19 cellular contexts compared by ENCODE assay signal in the genomic region with DNA sequence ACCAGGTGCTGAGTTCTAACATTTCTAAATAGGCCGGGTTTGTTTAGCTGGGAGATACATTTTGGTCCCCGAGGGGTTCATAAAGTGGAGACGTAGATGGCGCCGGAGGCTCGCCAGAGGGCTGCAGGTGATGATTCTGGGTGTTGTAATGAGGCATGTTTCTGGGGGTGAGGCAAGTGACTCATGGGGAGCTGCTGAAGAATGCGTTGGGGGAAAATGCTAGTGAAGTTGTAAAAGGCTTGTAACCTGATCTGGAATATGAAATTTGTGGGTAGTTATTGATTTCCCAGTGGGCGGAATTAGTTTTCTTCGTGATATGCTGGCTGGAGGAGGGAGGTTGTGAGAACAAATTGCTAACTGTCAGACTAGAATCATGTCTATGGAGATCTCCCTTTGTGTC.
DNase-seq lines count a peak whose midpoint lies in the region; ATAC-seq and TF ChIP-seq lines count a peak whose summit lies in the region.
"Had no signal": no experiment of that assay in that cellular context is flagged by ENCODE, and none has a peak within 500 bp of the region (broad histone marks: within the 10 kb centered on the region; RNA-seq: fewer than 3 reads in every experiment).

No MANE protein-coding gene starts in this region.

- no peak overlapping the region for H3K4me3 ChIP-seq in stomach
- H3K4me3 ChIP-seq in lower lobe of right lung: no peak overlapping the region
- H3K4me3 ChIP-seq: esophagus squamous epithelium, SJCRH30 had no signal

- no peak for TF ChIP-seq EP300 in stomach (IDR thresholded peaks at IDR 0.05)

- no peaks in the 10 kb centered on the region for H3K9me3 ChIP-seq in stomach
- no peaks in the 10 kb centered on the region for H3K9me3 ChIP-seq in lower lobe of right lung
- H3K9me3 ChIP-seq: esophagus squamous epithelium, neutrophil, SJCRH30 had no signal

- TF ChIP-seq CTCF in RWPE1 (conservative IDR thresholded peaks at IDR 0.05; ENCODE audit: low read depth): no peak
- no peak for TF ChIP-seq CTCF in stomach (IDR thresholded peaks at IDR 0.05)
- TF ChIP-seq CTCF in lower lobe of right lung (IDR thresholded peaks at IDR 0.05): no peak

- TF ChIP-seq POLR2A in stomach (IDR thresholded peaks at IDR 0.05): no peak

- CTCF ChIA-PET in RWPE1 (lab: Yijun Ruan, JAX): interaction anchor here (0.6 to 1.5 kb wide), 2 partner anchors 185 to 268 kb away, joined by 3 to 4 read pairs; partner anchors contain the start of gene INSYN2B

- intact Hi-C loops in head of caudate nucleus (cut with DNase I) (no loop called here), stomach (cut with DNase I; ENCODE audit: low total_unique reads) (no loop called here), lower lobe of right lung (cut with DNase I) (no loop called here)

- POLR2A ChIA-PET in RWPE1 (lab: Yijun Ruan, JAX; ENCODE audit: low non-redundant PET): no interaction called here

- WGBS in stomach, 5 donors: 80 to 86% (median 84%) methylated on average over 9 of the region's 9 CpGs

- no peaks in the 10 kb centered on the region for H3K4me1 ChIP-seq in stomach
- H3K4me1 ChIP-seq in lower lobe of right lung: no peaks in the 10 kb centered on the region
- H3K4me1 ChIP-seq: esophagus squamous epithelium, SJCRH30 had no signal

- H3K36me3 ChIP-seq in stomach (no peaks in the 10 kb centered on the region), lower lobe of right lung (peaks cover 6% of the 10 kb centered on the region)
- H3K36me3 ChIP-seq: esophagus squamous epithelium, SJCRH30 had no signal

- H3K27ac ChIP-seq in RWPE1: no peak overlapping the region
- H3K27ac ChIP-seq in stomach: no peak overlapping the region
- no peak overlapping the region for H3K27ac ChIP-seq in lower lobe of right lung
- H3K27ac ChIP-seq: esophagus squamous epithelium, SJCRH30 had no signal

- DNase-seq in A172 (ENCODE audit: low spot score): peak; percentile 49
- peak; percentile 48 for DNase-seq in ELR (ENCODE audit: low read depth)
- DNase-seq in RWPE1 (ENCODE audit: low spot score): peak; percentile 44
- peak in 39 of 42 donors; percentile 19 to 85 (median 56) for DNase-seq in head of caudate nucleus
- DNase-seq in stomach: no peak
- DNase-seq in lower lobe of right lung: no peak
- DNase-seq: activated B cell treated with CpG ODN at 0.5 μM for 24 hours; activated CD8-positive, alpha-beta memory T cell treated with anti-CD3 and anti-CD28 coated beads, Interleukin-2, amount 10 ng/mL, durations not matched to agents 7 days and 5 days; DND-41; effector CD4-positive, alpha-beta T cell; esophagus squamous epithelium; left ventricle myocardium superior; NCI-H1105 treated with DMSO at 0.1 percent for 48 hours; retina; SJCRH30; T-helper 2 cell had no signal

- H3K27me3 ChIP-seq in stomach (no peaks in the 10 kb centered on the region), lower lobe of right lung (ENCODE audit: low read depth) (no peaks in the 10 kb centered on the region)
- H3K27me3 ChIP-seq: neutrophil had no signal

- ATAC-seq in HG03025 (IDR thresholded peaks at IDR 0.05; ENCODE audit: low FRiP score, unreplicated experiment) (no peak), GM19324 (IDR thresholded peaks at IDR 0.05; ENCODE audit: low FRiP score, unreplicated experiment) (no peak), lower lobe of right lung (no peak)
- ATAC-seq: activated CD8-positive, alpha-beta memory T cell treated with anti-CD3 and anti-CD28 coated beads, Interleukin-2, amount 10 ng/mL, durations not matched to agents 7 days and 5 days; left ventricle myocardium superior had no signal

Comparison
In these comparisons a context has a peak if more than half of its experiments do, and no peak if none do; other contexts are left out.
1. DNase-seq: peak in A172 (single experiment), ELR (single experiment), RWPE1 (single experiment) and head of caudate nucleus (39 of 42); none in stomach (single experiment) and lower lobe of right lung (single experiment).